Comparison of ENCODE assay signal across 8 cellular contexts in the genomic region with DNA sequence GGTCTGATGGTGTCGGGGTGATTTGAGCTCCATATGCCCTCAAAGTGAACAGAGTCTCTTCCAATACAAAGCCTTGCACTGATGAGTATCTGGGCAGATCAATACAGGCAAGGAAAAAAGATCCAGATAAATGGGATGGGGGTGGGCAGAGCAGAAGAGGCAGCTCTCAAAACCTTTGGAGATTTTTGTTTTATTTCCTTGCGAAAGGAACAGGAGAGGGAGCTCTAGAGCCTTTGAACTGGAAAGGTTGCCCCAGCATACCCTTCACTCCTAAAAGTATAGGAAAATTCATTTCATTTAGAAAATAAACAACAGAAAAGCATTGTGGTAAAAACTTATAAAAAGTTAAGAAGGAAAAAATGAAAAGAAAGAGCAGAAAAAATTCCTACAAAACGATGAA. TPM values are rescaled to one million over a fixed set of nuclear protein-coding genes. Genes with fewer than 3 reads are reported as not detected.
DNase-seq lines count a peak whose midpoint lies in the region; ATAC-seq and TF ChIP-seq lines count a peak whose summit lies in the region.

No MANE protein-coding gene starts in this region.

- H3K4me3 Mint-ChIP-seq in WTC11, result no peak overlapping the region

- H3K36me3 ChIP-seq in Karpas-422 (ENCODE audit: insufficient read depth, low read length), result no peaks in the 10 kb centered on the region
- H3K36me3 ChIP-seq in right lobe of liver, result no peaks in the 10 kb centered on the region
- no peaks in the 10 kb centered on the region for H3K36me3 ChIP-seq in testis (ENCODE audit: low read depth, missing control alignments)

- no peak for TF ChIP-seq CTCF in WTC11 (IDR thresholded peaks at IDR 0.05)
- TF ChIP-seq CTCF in right lobe of liver (IDR thresholded peaks at IDR 0.05), result peak; percentile 39 to 59 (median 42)
- TF ChIP-seq CTCF in testis (IDR thresholded peaks at IDR 0.05), result no peak

- ATAC-seq in WTC11 (peak; percentile 56), right lobe of liver (peak; percentile 52 to 67 (median 58)), HG02678 (IDR thresholded peaks at IDR 0.05; ENCODE audit: unreplicated experiment) (no peak), HG03565 (IDR thresholded peaks at IDR 0.05; ENCODE audit: unreplicated experiment) (no peak)

- H4K20me1 ChIP-seq in Karpas-422 (ENCODE audit: insufficient read depth, low read depth, low read length), result no peaks in the 10 kb centered on the region

- POLR2A ChIA-PET in WTC11 (lab: Charles Lee), result no interaction called here

- H3K4me2 ChIP-seq in Karpas-422 (ENCODE audit: low read depth, low read length, poor library complexity, severe bottlenecking), result no peak overlapping the region

- H3K4me1 ChIP-seq in Karpas-422 (ENCODE audit: low read length) (no peaks in the 10 kb centered on the region), right lobe of liver (no peaks in the 10 kb centered on the region), testis (no peaks in the 10 kb centered on the region)

- no peaks in the 10 kb centered on the region; the same call in 1 of the 2 replicates for H3K27me3 Mint-ChIP-seq in WTC11 (ENCODE audit: low read depth)

- peaks cover 7% of the 10 kb centered on the region for H3K9me3 Mint-ChIP-seq in WTC11

- H3K4me3 ChIP-seq in Karpas-422 (ENCODE audit: low read length) (no peak overlapping the region), right lobe of liver (no peak overlapping the region), testis (no peak overlapping the region)

- intact Hi-C loops in right lobe of liver (cut with DNase I), result no loop called here
- intact Hi-C loops in testis (cut with DNase I; ENCODE audit: low total_unique reads), result no loop called here

- CTCF ChIA-PET in WTC11 (lab: Charles Lee), result interaction anchor here (0.5 to 3.0 kb wide), 40 partner anchors 9 to 368 kb away, joined by 3 to 92 read pairs (median 4); a partner anchor contains a TSS

- peak; percentile 7 for DNase-seq in DMS53 treated with DMSO at 0.1 percent for 48 hours (lab: John Stamatoyannopoulos, UW; ENCODE audit: unreplicated experiment)
- peak; percentile 54 for DNase-seq in Karpas-422
- DNase-seq in WTC11 (ENCODE audit: low spot score), result no peak
- no peak for DNase-seq in right lobe of liver
- no peak for DNase-seq in pons (ENCODE audit: low spot score)
- DNase-seq in testis, result no peak

- no peak overlapping the region for H3K9ac ChIP-seq in Karpas-422 (ENCODE audit: low read length)

- TF ChIP-seq POLR2A in right lobe of liver (IDR thresholded peaks at IDR 0.05), result no peak
- no peak for TF ChIP-seq POLR2A in testis (IDR thresholded peaks at IDR 0.05)

- H3K27me3 ChIP-seq in Karpas-422 (ENCODE audit: low read length) (0 out of 2 replicates have a peak, but pooled peaks cover 4% of the 10 kb centered on the region), right lobe of liver (no peaks in the 10 kb centered on the region), testis (no peaks in the 10 kb centered on the region)

- no peaks in the 10 kb centered on the region for H3K79me2 ChIP-seq in Karpas-422 (ENCODE audit: low read length)

- H3K9me3 ChIP-seq in Karpas-422 (ENCODE audit: low read length) (peaks cover 3% of the 10 kb centered on the region; the same call in 1 of the 2 replicates), right lobe of liver (no peaks in the 10 kb centered on the region), testis (no peaks in the 10 kb centered on the region)

- H3K4me1 Mint-ChIP-seq in WTC11, result peaks cover 8% of the 10 kb centered on the region

- WGBS in right lobe of liver (ENCODE audit: insufficient coverage, low coverage, low lambda C conversion rate, missing lambda C conversion rate), result 17% methylated on average over 2 of the region's 3 CpGs
- WGBS in testis, 2 donors, result 42 to 58% methylated on average over 3 of the region's 3 CpGs

- no peaks in the 10 kb centered on the region for H3K9me2 ChIP-seq in Karpas-422 (replicated peaks; ENCODE audit: insufficient read depth, low read length)

- no peak overlapping the region for H2AFZ ChIP-seq in Karpas-422 (ENCODE audit: low read length)

- peaks cover 3% of the 10 kb centered on the region; the same call in 1 of the 2 replicates for H3K36me3 Mint-ChIP-seq in WTC11

- H3K27ac Mint-ChIP-seq in WTC11, result no peak overlapping the region

- no peak overlapping the region for H3K27ac ChIP-seq in Karpas-422 (ENCODE audit: low read length)
- no peak overlapping the region for H3K27ac ChIP-seq in right lobe of liver
- H3K27ac ChIP-seq in testis, result no peak overlapping the region

TF ChIP-seq in WTC11, 78 proteins besides CTCF, POLR2A, EP300 and RAD21:
- TF ChIP-seq ZNF416 (CRISPR knock-in tag; IDR thresholded peaks at IDR 0.05), result no peak
- no peak for TF ChIP-seq ZNF317 (CRISPR knock-in tag; IDR thresholded peaks at IDR 0.05; ENCODE audit: borderline replicate concordance, low read depth)
- TF ChIP-seq, protein P1, sequence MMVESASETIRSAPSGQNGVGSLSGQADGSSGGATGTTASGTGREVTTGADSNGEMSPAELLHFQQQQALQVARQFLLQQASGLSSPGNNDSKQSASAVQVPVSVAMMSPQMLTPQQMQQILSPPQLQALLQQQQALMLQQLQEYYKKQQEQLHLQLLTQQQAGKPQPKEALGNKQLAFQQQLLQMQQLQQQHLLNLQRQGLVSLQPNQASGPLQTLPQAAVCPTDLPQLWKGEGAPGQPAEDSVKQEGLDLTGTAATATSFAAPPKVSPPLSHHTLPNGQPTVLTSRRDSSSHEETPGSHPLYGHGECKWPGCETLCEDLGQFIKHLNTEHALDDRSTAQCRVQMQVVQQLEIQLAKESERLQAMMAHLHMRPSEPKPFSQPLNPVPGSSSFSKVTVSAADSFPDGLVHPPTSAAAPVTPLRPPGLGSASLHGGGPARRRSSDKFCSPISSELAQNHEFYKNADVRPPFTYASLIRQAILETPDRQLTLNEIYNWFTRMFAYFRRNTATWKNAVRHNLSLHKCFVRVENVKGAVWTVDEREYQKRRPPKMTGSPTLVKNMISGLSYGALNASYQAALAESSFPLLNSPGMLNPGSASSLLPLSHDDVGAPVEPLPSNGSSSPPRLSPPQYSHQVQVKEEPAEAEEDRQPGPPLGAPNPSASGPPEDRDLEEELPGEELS (CRISPR knock-in tag; IDR thresholded peaks at IDR 0.05), result no peak
- no peak for TF ChIP-seq ZNF396 (CRISPR knock-in tag; IDR thresholded peaks at IDR 0.05; ENCODE audit: borderline replicate concordance)
- TF ChIP-seq KAT7 (CRISPR knock-in tag; IDR thresholded peaks at IDR 0.05; ENCODE audit: borderline replicate concordance), result no peak
- no peak for TF ChIP-seq ZNF423 (CRISPR knock-in tag; IDR thresholded peaks at IDR 0.05)
- no peak for TF ChIP-seq IRF2 (CRISPR knock-in tag; IDR thresholded peaks at IDR 0.05; ENCODE audit: borderline replicate concordance, low read depth)
- TF ChIP-seq, protein P2, sequence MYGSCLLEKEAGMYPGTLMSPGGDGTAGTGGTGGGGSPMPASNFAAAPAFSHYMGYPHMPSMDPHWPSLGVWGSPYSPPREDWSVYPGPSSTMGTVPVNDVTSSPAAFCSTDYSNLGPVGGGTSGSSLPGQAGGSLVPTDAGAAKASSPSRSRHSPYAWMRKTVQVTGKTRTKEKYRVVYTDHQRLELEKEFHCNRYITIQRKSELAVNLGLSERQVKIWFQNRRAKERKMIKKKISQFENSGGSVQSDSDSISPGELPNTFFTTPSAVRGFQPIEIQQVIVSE (CRISPR knock-in tag; IDR thresholded peaks at IDR 0.05; ENCODE audit: borderline replicate concordance), result no peak
- no peak for TF ChIP-seq NFE2L1 (CRISPR knock-in tag; IDR thresholded peaks at IDR 0.05)
- TF ChIP-seq MXD4 (CRISPR knock-in tag; IDR thresholded peaks at IDR 0.05; ENCODE audit: borderline replicate concordance), result no peak
- TF ChIP-seq, protein P3, sequence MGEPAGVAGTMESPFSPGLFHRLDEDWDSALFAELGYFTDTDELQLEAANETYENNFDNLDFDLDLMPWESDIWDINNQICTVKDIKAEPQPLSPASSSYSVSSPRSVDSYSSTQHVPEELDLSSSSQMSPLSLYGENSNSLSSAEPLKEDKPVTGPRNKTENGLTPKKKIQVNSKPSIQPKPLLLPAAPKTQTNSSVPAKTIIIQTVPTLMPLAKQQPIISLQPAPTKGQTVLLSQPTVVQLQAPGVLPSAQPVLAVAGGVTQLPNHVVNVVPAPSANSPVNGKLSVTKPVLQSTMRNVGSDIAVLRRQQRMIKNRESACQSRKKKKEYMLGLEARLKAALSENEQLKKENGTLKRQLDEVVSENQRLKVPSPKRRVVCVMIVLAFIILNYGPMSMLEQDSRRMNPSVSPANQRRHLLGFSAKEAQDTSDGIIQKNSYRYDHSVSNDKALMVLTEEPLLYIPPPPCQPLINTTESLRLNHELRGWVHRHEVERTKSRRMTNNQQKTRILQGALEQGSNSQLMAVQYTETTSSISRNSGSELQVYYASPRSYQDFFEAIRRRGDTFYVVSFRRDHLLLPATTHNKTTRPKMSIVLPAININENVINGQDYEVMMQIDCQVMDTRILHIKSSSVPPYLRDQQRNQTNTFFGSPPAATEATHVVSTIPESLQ (CRISPR knock-in tag; IDR thresholded peaks at IDR 0.05), result no peak
- no peak for TF ChIP-seq JAZF1 (CRISPR knock-in tag; IDR thresholded peaks at IDR 0.05)

RNA-seq across cellular contexts. Expression of a gene that starts 31.4 kb away (rescaled TPM):
- not detected in 2 replicates for total RNA-seq in Karpas-422 (2014; rRNA removed; shearing (Covaris generic); ENCODE audit: low replicate concordance)
- 0.60 to 0.79 TPM (median 0.71 TPM) in 3 replicates for total RNA-seq in WTC11 (2021)
- not detected for total RNA-seq in right lobe of liver
- not detected for total RNA-seq in testis
- polyA plus RNA-seq in testis (ENCODE audit: insufficient read depth, low read depth, low replicate concordance), result not detected

Comparison
In these comparisons a context has a peak if more than half of its experiments do, and no peak if none do; other contexts are left out.
1. DNase-seq: peak in DMS53 treated with DMSO at 0.1 percent for 48 hours (single experiment) and Karpas-422 (single experiment); none in WTC11 (single experiment), right lobe of liver (0 of 3), pons (single experiment) and testis (single experiment).
2. ATAC-seq: peak in WTC11 (single experiment) and right lobe of liver (4 of 4); none in HG02678 (single experiment) and HG03565 (single experiment).
3. CTCF ChIP-seq: peak in right lobe of liver (4 of 4); none in WTC11 (single experiment) and testis (0 of 3).